ENCODE assay signal across 23 cellular contexts in genomic region chr19:56995298-56995697, GRCh38.
"Had no signal": no experiment of that assay in that cellular context is flagged by ENCODE, and none has a peak within 500 bp of the region (broad histone marks: within the 10 kb centered on the region; RNA-seq: fewer than 3 reads in every experiment).

No MANE protein-coding gene starts in this region.

- H3K4me3 ChIP-seq: coronary artery, hepatocyte, lung, smooth muscle cell, suprapubic skin, tibial artery, upper lobe of right lung, vagina had no signal

- DNase-seq: effector CD4-positive, alpha-beta T cell; endodermal cell; erythroblast; foreskin melanocyte; head of caudate nucleus; kidney; left cardiac atrium; left ventricle myocardium superior; mesenchymal stem cell; naive B cell; right cardiac atrium; stimulated activated CD4-positive, alpha-beta T cell treated with anti-CD3 and anti-CD28 coated beads, Interleukin-4, amount 100 ng/mL, for 1 hour; stimulated activated CD8-positive, alpha-beta memory T cell treated with anti-CD3 and anti-CD28 coated beads, Interleukin-4, amount 100 ng/mL, for 48 hours; stimulated activated naive CD8-positive, alpha-beta T cell treated with anti-CD3 and anti-CD28 coated beads, Interleukin-15, Interleukin-2, amounts not matched to agents 100 U/mL and 50 U/mL, for 24 hours; tibial artery; upper lobe of right lung had no signal

- H3K9me3 ChIP-seq: upper lobe of right lung, vagina had no signal

- H3K27me3 ChIP-seq: hepatocyte, suprapubic skin, tibial artery, upper lobe of right lung, vagina had no signal

- H3K27ac ChIP-seq: coronary artery, hepatocyte, suprapubic skin, tibial artery, upper lobe of right lung, vagina had no signal

- H3K4me1 ChIP-seq: suprapubic skin, tibial artery, upper lobe of right lung had no signal

- ATAC-seq: left cardiac atrium; left ventricle myocardium superior; right cardiac atrium; stimulated activated effector memory CD8-positive, alpha-beta T cell treated with anti-CD3 and anti-CD28 coated beads, Interleukin-12 subunit alpha, Interleukin-12 subunit beta, amount 100 ng/mL, for 72 hours; stimulated activated naive CD8-positive, alpha-beta T cell treated with anti-CD3 and anti-CD28 coated beads, Interleukin-15, Interleukin-2, amounts not matched to agents 100 U/mL and 50 U/mL, for 24 hours; upper lobe of right lung had no signal

- H3K36me3 ChIP-seq: suprapubic skin, tibial artery, upper lobe of right lung, vagina had no signal
